In genomic region chr20:39890697-39891096, GRCh38 we compare ENCODE assay signal across 9 cellular contexts.
"Had no signal": no experiment of that assay in that cellular context is flagged by ENCODE, and none has a peak within 500 bp of the region (broad histone marks: within the 10 kb centered on the region; RNA-seq: fewer than 3 reads in every experiment).

No MANE protein-coding gene starts in this region.

- H3K4me3 ChIP-seq: GM23248, HAP-1 had no signal

- H3K4me1 ChIP-seq: HAP-1 had no signal

- H3K4me1 Mint-ChIP-seq: IgD-negative memory B cell had no signal

- H3K36me3 Mint-ChIP-seq: IgD-negative memory B cell had no signal

- H3K36me3 ChIP-seq: HAP-1 had no signal

- H3K9ac ChIP-seq: GM23248 had no signal

- H3K9me3 ChIP-seq: HAP-1 had no signal

- ATAC-seq: HCT116 had no signal

- DNase-seq: GM23248, GOT3, H7, HFFc6, KBM-7 had no signal

- H3K27ac Mint-ChIP-seq: HFFc6, IgD-negative memory B cell had no signal

- H3K27ac ChIP-seq: GM23248, HL-60 had no signal

- H3K4me3 Mint-ChIP-seq: HFFc6, IgD-negative memory B cell had no signal

- H2AFZ ChIP-seq: GM23248 had no signal

- H3K27me3 Mint-ChIP-seq: IgD-negative memory B cell had no signal
